Comparison of ENCODE assay signal across 25 cellular contexts in the genomic region with DNA sequence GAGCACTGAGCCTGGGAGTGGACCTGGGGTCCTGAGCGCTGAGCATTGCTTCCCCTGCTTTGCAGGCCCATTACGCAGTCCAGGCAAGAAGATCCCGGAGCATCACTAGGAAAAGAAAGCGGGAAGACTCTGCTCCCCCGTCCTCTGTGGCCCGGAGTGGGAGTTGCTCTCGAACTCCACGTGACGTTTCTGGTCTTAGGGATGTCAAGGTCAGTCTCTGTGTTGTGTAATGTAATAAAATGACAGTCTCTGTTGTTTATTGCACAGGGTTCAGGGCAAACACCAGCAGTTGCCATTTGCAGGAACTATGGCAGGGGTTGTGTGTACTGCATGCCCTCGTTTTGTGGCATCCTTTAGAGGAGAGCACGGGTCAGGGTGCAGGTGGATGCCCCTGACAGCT. TPM values are rescaled to one million over a fixed set of nuclear protein-coding genes. Genes with fewer than 3 reads are reported as not detected.
A peak's percentile ranks its signal among the peaks of the same experiment; 100 is the strongest.
DNase-seq lines count a peak whose midpoint lies in the region; ATAC-seq, FAIRE-seq and TF ChIP-seq lines count a peak whose summit lies in the region.
"Had no signal": no experiment of that assay in that cellular context is flagged by ENCODE, and none has a peak within 500 bp of the region (broad histone marks: within the 10 kb centered on the region; RNA-seq: fewer than 3 reads in every experiment).

No MANE protein-coding gene starts in this region.

- H3K9me3 ChIP-seq in heart left ventricle (no peaks in the 10 kb centered on the region), neuronal stem cell (replicated peaks in 1 of 2; ENCODE audit: control insufficient read depth in 2 of 2, insufficient read depth in 1 of 2, low read depth in 1 of 2, low read length in 2 of 2) (no peaks in the 10 kb centered on the region), upper lobe of right lung (no peaks in the 10 kb centered on the region)
- H3K9me3 ChIP-seq: BLaER1 had no signal

- no peak overlapping the region for H3K9ac ChIP-seq in neuronal stem cell (ENCODE audit: low read depth, low read length, poor library complexity)
- H3K9ac ChIP-seq: BLaER1 had no signal

- no peak overlapping the region for H2BK5ac ChIP-seq in neuronal stem cell (ENCODE audit: low read length)

- no peak overlapping the region for H3K4me2 ChIP-seq in neuronal stem cell (ENCODE audit: insufficient read depth, low read length, poor library complexity, severe bottlenecking)
- H3K4me2 ChIP-seq: BLaER1 had no signal

- peak overlapping the region; percentile 59 for H3K23ac ChIP-seq in neuronal stem cell (ENCODE audit: low read depth, low read length, poor library complexity)

- H4K8ac ChIP-seq in neuronal stem cell (ENCODE audit: low read depth, low read length), result no peak overlapping the region

- no peak for TF ChIP-seq POLR2A in heart left ventricle (IDR thresholded peaks at IDR 0.05)

- H2BK120ac ChIP-seq in neuronal stem cell (ENCODE audit: low read depth, low read length), result no peak overlapping the region

- ATAC-seq in heart left ventricle (no peak), upper lobe of right lung (peak; percentile 23)
- ATAC-seq: CD8-positive, alpha-beta T cell had no signal

- H2AFZ ChIP-seq in neuronal stem cell (ENCODE audit: low read length), result no peak overlapping the region

- H3K4me3 ChIP-seq in heart left ventricle (no peak overlapping the region), bronchial epithelial cell (ENCODE audit: low read depth, low read length) (no peak overlapping the region), neuronal stem cell (ENCODE audit: low read length in 2 of 2) (no peak overlapping the region), upper lobe of right lung (no peak overlapping the region)
- H3K4me3 ChIP-seq: BLaER1 had no signal

- H3K36me3 ChIP-seq in heart left ventricle (peaks cover 2 to 91% (median 89%) of the 10 kb centered on the region in 9 donors), bronchial epithelial cell (ENCODE audit: control insufficient read depth, insufficient read depth, low read length) (peaks cover 26% of the 10 kb centered on the region), neuronal stem cell (replicated peaks in 1 of 2; ENCODE audit: control insufficient read depth in 2 of 2, insufficient read depth in 2 of 2, low read length in 2 of 2) (peaks cover 44 to 88% of the 10 kb centered on the region in 2 donors), upper lobe of right lung (peaks cover 86% of the 10 kb centered on the region)

- no peak overlapping the region for H3K4ac ChIP-seq in neuronal stem cell (ENCODE audit: low read length)

- no peaks in the 10 kb centered on the region for H3K79me1 ChIP-seq in neuronal stem cell (ENCODE audit: low read depth, low read length)

- FAIRE-seq in bronchial epithelial cell (lab: Jason Lieb, UNC), result peak; percentile 90
- FAIRE-seq: G401.6, GM12891, GM18507, HTR-8/SVneo had no signal

- no peak overlapping the region for H4K91ac ChIP-seq in neuronal stem cell (ENCODE audit: low read depth, low read length, poor library complexity)

- H3K27ac ChIP-seq in heart left ventricle (no peak overlapping the region), neuronal stem cell (replicated peaks; ENCODE audit: low read length) (no peak overlapping the region), upper lobe of right lung (no peak overlapping the region)
- H3K27ac ChIP-seq: BLaER1 had no signal

- no peak overlapping the region for H2BK15ac ChIP-seq in neuronal stem cell (ENCODE audit: low read length)

- no peaks in the 10 kb centered on the region for H3K4me1 ChIP-seq in heart left ventricle
- H3K4me1 ChIP-seq in neuronal stem cell (ENCODE audit: control insufficient read depth in 2 of 2, insufficient read depth in 1 of 2, low read depth in 1 of 2, low read length in 2 of 2), result no peaks in the 10 kb centered on the region
- no peaks in the 10 kb centered on the region for H3K4me1 ChIP-seq in upper lobe of right lung
- H3K4me1 ChIP-seq: BLaER1 had no signal

- no peak overlapping the region for H2AK5ac ChIP-seq in neuronal stem cell (ENCODE audit: low read depth, low read length)

- H2BK12ac ChIP-seq in neuronal stem cell (ENCODE audit: low read length), result no peak overlapping the region

- 94 to 97% (median 96%) methylated on average over 10 to 11 of the region's 11 CpGs for WGBS in heart left ventricle, 4 donors
- no CpG with 5 or more reads among the region's 11 CpGs for WGBS in neuronal stem cell (ENCODE audit: extremely low coverage in 2 of 2, insufficient read length in 2 of 2, insufficient replicate concordance in 1 of 2), 2 donors

- intact Hi-C loops in cardiac septum (cut with DNase I), result no loop called here
- intact Hi-C loops in heart left ventricle (cut with DNase I), result no loop called here
- intact Hi-C loops in upper lobe of right lung (cut with DNase I), result no loop called here
- intact Hi-C loops in posterior vena cava (cut with DNase I), result no loop called here

- H3K27me3 ChIP-seq in heart left ventricle (no peaks in the 10 kb centered on the region), bronchial epithelial cell (ENCODE audit: control insufficient read depth, insufficient read depth, low read length) (no peaks in the 10 kb centered on the region), neuronal stem cell (ENCODE audit: control insufficient read depth in 3 of 3, insufficient read depth in 3 of 3, low read depth in 1 of 3, low read length in 3 of 3) (no peaks in the 10 kb centered on the region), upper lobe of right lung (no peaks in the 10 kb centered on the region)
- H3K27me3 ChIP-seq: BLaER1 had no signal

- DNase-seq in cardiac septum (ENCODE audit: low spot score) (peak; percentile 46), heart left ventricle (no peak), bronchial epithelial cell (ENCODE audit: low read depth) (no peak), neuronal stem cell (ENCODE audit: low spot score) (no peak), upper lobe of right lung (no peak), NCI-H1436 (lab: John Stamatoyannopoulos, UW) (no peak), EL (no peak), posterior vena cava (ENCODE audit: low spot score) (no peak)
- DNase-seq: 8988T; Calu3; CD8-positive, alpha-beta T cell; DMS 273 treated with DMSO at 0.1 percent for 48 hours; DMS53; DND-41; GOT3; H7 had no signal

- no peak overlapping the region for H3K18ac ChIP-seq in neuronal stem cell (ENCODE audit: low read length)

- TF ChIP-seq CTCF in heart left ventricle (IDR thresholded peaks at IDR 0.05), result no peak
- TF ChIP-seq CTCF in bronchial epithelial cell (IDR thresholded peaks at IDR 0.05; ENCODE audit: insufficient read depth, low read length, severe bottlenecking), result no peak
- TF ChIP-seq CTCF in upper lobe of right lung (IDR thresholded peaks at IDR 0.05), result no peak

- H3K14ac ChIP-seq in neuronal stem cell (ENCODE audit: low read length), result no peak overlapping the region

RNA-seq across cellular contexts. Expression of a gene that starts 10.0 kb away (rescaled TPM):
- 0.51 TPM for total RNA-seq in cardiac septum
- total RNA-seq in heart left ventricle, result under 1 TPM in 6 of 9 donors, not detected in 3; 0.18 to 0.72 (median 0.31) TPM
- under 1 TPM in 1 of 2 donors, not detected in 1; 0.19 TPM for polyA plus RNA-seq in heart left ventricle
- not detected in 2 replicates for total RNA-seq in bronchial epithelial cell
- polyA plus RNA-seq in neuronal stem cell (2013, experiment 1 of 2), result 0.03 TPM
- not detected for polyA plus RNA-seq in neuronal stem cell (2013, experiment 2 of 2)
- not detected for total RNA-seq in upper lobe of right lung
- total RNA-seq in posterior vena cava, result not detected
- total RNA-seq: A673; Calu3; CD8-positive, alpha-beta T cell; H7 had no signal
- polyA plus RNA-seq: AG04450, CD14-positive monocyte, IgD-negative memory B cell had no signal

RNA-seq across cellular contexts. Expression of a gene that starts 27.5 kb away (rescaled TPM):
- total RNA-seq in cardiac septum, result 33.1 TPM
- total RNA-seq in heart left ventricle, result 10 to 100 TPM; 13.5 to 31.8 (median 28.8) TPM
- 10 to 100 TPM; 13.3 to 52.0 TPM for polyA plus RNA-seq in heart left ventricle
- 45.0 and 74.4 TPM in 2 replicates for total RNA-seq in bronchial epithelial cell
- 29.3 TPM for polyA plus RNA-seq in neuronal stem cell (2013, experiment 1 of 2)
- 27.7 TPM for polyA plus RNA-seq in neuronal stem cell (2013, experiment 2 of 2)
- total RNA-seq in upper lobe of right lung, result 36.5 TPM
- 10 to 100 TPM; 35.3 to 42.3 TPM for total RNA-seq in posterior vena cava

RNA-seq across cellular contexts. Expression of a gene that starts 33.2 kb away (rescaled TPM):
- total RNA-seq in cardiac septum (28.9 TPM), heart left ventricle (10 to 100 TPM; 13.7 to 29.8 (median 18.4) TPM), bronchial epithelial cell (54.5 and 55.8 TPM in 2 replicates), upper lobe of right lung (68.5 TPM), posterior vena cava (10 to 100 TPM; 24.1 to 26.5 TPM)
- polyA plus RNA-seq in heart left ventricle, result 10 to 100 TPM in 1 of 2 donors, 1 to 10 TPM in 1; 9.1 to 44.8 TPM
- 161 TPM for polyA plus RNA-seq in neuronal stem cell (2013, experiment 1 of 2)
- 163 TPM for polyA plus RNA-seq in neuronal stem cell (2013, experiment 2 of 2)

RNA-seq across cellular contexts. Expression of a gene that starts 40.5 kb away (rescaled TPM):
- 28.1 TPM for total RNA-seq in cardiac septum
- 10 to 100 TPM; 22.6 to 43.3 (median 30.7) TPM for total RNA-seq in heart left ventricle
- 10 to 100 TPM in 1 of 2 donors, 1 to 10 TPM in 1; 8.4 to 16.0 TPM for polyA plus RNA-seq in heart left ventricle
- total RNA-seq in bronchial epithelial cell, result 11.1 and 11.3 TPM in 2 replicates
- 7.2 TPM for polyA plus RNA-seq in neuronal stem cell (2013, experiment 1 of 2)
- 7.3 TPM for polyA plus RNA-seq in neuronal stem cell (2013, experiment 2 of 2)
- 19.9 TPM for total RNA-seq in upper lobe of right lung
- total RNA-seq in posterior vena cava, result 10 to 100 TPM; 16.6 to 16.9 TPM
